Comparison of ENCODE assay signal across 14 cellular contexts in genomic region chr3:46092704-46093085, GRCh38.
A peak's percentile ranks its signal among the peaks of the same experiment; 100 is the strongest.
DNase-seq lines count a peak whose midpoint lies in the region; ATAC-seq and TF ChIP-seq lines count a peak whose summit lies in the region.
"Had no signal": no experiment of that assay in that cellular context is flagged by ENCODE, and none has a peak within 500 bp of the region (broad histone marks: within the 10 kb centered on the region; RNA-seq: fewer than 3 reads in every experiment).

No MANE protein-coding gene starts in this region.

- peaks cover 63% of the 10 kb centered on the region for H3K4me1 ChIP-seq in PC-9 (replicated peaks; ENCODE audit: insufficient read depth)
- H3K4me1 ChIP-seq in mammary epithelial cell (ENCODE audit: insufficient read depth, low read length), result peaks cover 26% of the 10 kb centered on the region

- H3K79me2 ChIP-seq in PC-9 (ENCODE audit: low read depth) (no peaks in the 10 kb centered on the region), mammary epithelial cell (ENCODE audit: insufficient read depth, low read length) (no peaks in the 10 kb centered on the region)

- dilution Hi-C loops in mammary epithelial cell (cut with HindIII; ENCODE audit: low sequenced_read_pairs), result loop anchor here (25.0 kb wide), 1 partner anchor 270 kb away; the partner anchor contains the start of genes CCR2 and CCR5

- H3K4me2 ChIP-seq in PC-9 (peak overlapping the region; percentile 19), mammary epithelial cell (ENCODE audit: insufficient read depth, low read depth, low read length) (no peak overlapping the region)

- H3K4me3 ChIP-seq in GM12864 (ENCODE audit: low read depth, low read length) (no peak overlapping the region), PC-9 (no peak overlapping the region), mammary epithelial cell (replicated peaks in 1 of 3; ENCODE audit: insufficient read depth in 1 of 3, low read depth in 2 of 3, low read length in 3 of 3) (no peak overlapping the region)
- H3K4me3 ChIP-seq: dorsolateral prefrontal cortex, stomach had no signal

- H3K9ac ChIP-seq in mammary epithelial cell (ENCODE audit: insufficient read depth, low read length), result no peak overlapping the region

- H3K27ac ChIP-seq in PC-9 (peak overlapping the region; percentile 21; the same call in 1 of the 2 replicates), mammary epithelial cell (ENCODE audit: insufficient read depth, low read depth, low read length) (no peak overlapping the region)
- H3K27ac ChIP-seq: dorsolateral prefrontal cortex had no signal

- no TSS peak for BruUV-seq in PC-9 (replicated peaks; lab: Mats Ljungman, UMichigan)
- no TSS peak for BruUV-seq in mammary epithelial cell (replicated peaks; lab: Mats Ljungman, UMichigan)

- H3K9me3 ChIP-seq in PC-9 (ENCODE audit: insufficient read depth, low read depth) (no peaks in the 10 kb centered on the region), mammary epithelial cell (replicated peaks; ENCODE audit: insufficient read depth, low read length) (no peaks in the 10 kb centered on the region)
- H3K9me3 ChIP-seq: stomach had no signal

- H3F3A ChIP-seq in PC-9 (ENCODE audit: insufficient read depth, low read depth), result peaks cover 22% of the 10 kb centered on the region

- H4K20me1 ChIP-seq in PC-9 (ENCODE audit: insufficient read depth) (no peaks in the 10 kb centered on the region), mammary epithelial cell (ENCODE audit: insufficient read depth, low read length) (no peaks in the 10 kb centered on the region)

- in situ Hi-C loops in mammary epithelial cell (cut with MboI; ENCODE audit: low sequenced_read_pairs in 2 of 2), result loop anchor here in 1 of 2 donors (25.0 kb wide), 1 partner anchor 330 kb away; no protein-coding TSS in a partner anchor

- H3K9me2 ChIP-seq in PC-9 (ENCODE audit: insufficient read depth), result no peaks in the 10 kb centered on the region

- H2AFZ ChIP-seq in PC-9 (no peak overlapping the region), mammary epithelial cell (ENCODE audit: low read depth, low read length) (no peak overlapping the region)

- POLR2A ChIA-PET in PC-9 (lab: Charles Lee; ENCODE audit: unreplicated experiment), result interaction anchor here (0.7 kb wide), 2 partner anchors 74 to 79 kb away, joined by 3 to 5 read pairs; no protein-coding TSS in a partner anchor

- DNase-seq in GM12864 (ENCODE audit: low read depth) (peak; percentile 78), PC-9 (peak in 1 of 2 experiments; percentile 69), midbrain (lab: John Stamatoyannopoulos, UW) (no peak), mammary epithelial cell (no peak)
- DNase-seq: activated T-cell treated with anti-CD3 and anti-CD28 coated beads, Interleukin-2, amount 50 U/mL, for 48 hours; anterior cingulate cortex; dorsolateral prefrontal cortex; NCI-H146; stomach had no signal

- intact Hi-C loops in PC-9 (cut with micrococcal nuclease; ENCODE audit: unreplicated experiment) (no loop called here), mammary epithelial cell (cut with micrococcal nuclease) (no loop called here)

- 93% methylated on average over 2 of the region's 2 CpGs for WGBS in mammary epithelial cell (ENCODE audit: low coverage, missing lambda C conversion rate)

- no peak for TF ChIP-seq CTCF in GM12864 (IDR thresholded peaks at IDR 0.05; ENCODE audit: low read depth, low read length, missing control alignments)
- no peak for TF ChIP-seq CTCF in PC-9 (conservative IDR thresholded peaks at IDR 0.05)
- no peak for TF ChIP-seq CTCF in mammary epithelial cell (conservative IDR thresholded peaks at IDR 0.05 in 1 of 2, IDR thresholded peaks at IDR 0.05 in 1 of 2; ENCODE audit: extremely low read depth in 1 of 2, insufficient read depth in 1 of 2, low read depth in 1 of 2, low read length in 2 of 2)

- H3K27me3 ChIP-seq in PC-9 (ENCODE audit: insufficient read depth, low read depth), result no peaks in the 10 kb centered on the region
- no peaks in the 10 kb centered on the region for H3K27me3 ChIP-seq in mammary epithelial cell (ENCODE audit: insufficient read depth, low read length)
- H3K27me3 ChIP-seq: dorsolateral prefrontal cortex, stomach had no signal

- H3K36me3 ChIP-seq in PC-9 (ENCODE audit: low read depth) (no peaks in the 10 kb centered on the region), mammary epithelial cell (ENCODE audit: insufficient read depth, low read length) (no peaks in the 10 kb centered on the region)
- H3K36me3 ChIP-seq: stomach had no signal

- ATAC-seq in GM19351 (IDR thresholded peaks at IDR 0.05; ENCODE audit: unreplicated experiment), result peak; percentile 31
- peak; percentile 48 for ATAC-seq in HG02943 (IDR thresholded peaks at IDR 0.05; ENCODE audit: low read depth, unreplicated experiment)
- ATAC-seq in HG02970 (IDR thresholded peaks at IDR 0.05; ENCODE audit: low FRiP score, unreplicated experiment), result no peak
- ATAC-seq in HG03025 (IDR thresholded peaks at IDR 0.05; ENCODE audit: low FRiP score, unreplicated experiment), result no peak
- ATAC-seq: WTC11 had no signal

- CTCF ChIA-PET in PC-9 (lab: Charles Lee), result no interaction called here
- CTCF ChIA-PET in mammary epithelial cell (lab: Charles Lee; ENCODE audit: low non-redundant PET), result no interaction called here

Comparison
In these comparisons a context has a peak if more than half of its experiments do, and no peak if none do; other contexts are left out.
1. ATAC-seq: peak in GM19351 (single experiment) and HG02943 (single experiment); none in HG02970 (single experiment) and HG03025 (single experiment).